ENCODE assay signal across 1 cellular context in the genomic region with DNA sequence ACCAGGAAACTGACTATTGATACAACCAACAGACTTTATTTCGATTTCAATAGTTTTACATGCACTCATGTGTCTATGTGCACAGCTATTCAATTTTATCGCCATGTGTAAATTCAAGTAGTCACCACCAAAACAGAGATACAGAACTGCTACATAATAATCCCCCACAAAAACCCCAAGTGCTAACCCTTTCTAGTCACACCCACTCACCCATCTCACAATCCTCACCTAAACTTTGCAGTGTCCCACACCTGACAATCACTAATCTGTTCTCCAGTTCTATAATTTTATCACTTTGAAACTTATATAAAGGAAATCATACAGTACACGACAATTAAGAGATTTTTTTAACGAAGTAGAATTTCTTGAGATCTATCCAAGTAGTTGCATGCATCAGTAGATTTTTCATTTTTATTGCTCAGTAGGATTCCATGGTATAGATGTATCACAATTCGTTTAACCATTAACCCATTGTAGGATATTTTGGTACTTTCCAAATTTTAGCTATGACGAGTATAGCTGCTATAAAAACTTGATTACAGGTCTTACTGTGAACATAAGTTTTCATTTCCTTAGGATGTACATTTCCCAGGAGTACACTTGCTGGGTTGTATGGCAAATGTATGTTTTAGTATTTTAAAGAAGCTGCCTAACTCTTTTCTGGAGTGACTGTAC.
TF ChIP-seq lines count a peak whose summit lies in the region.

No MANE protein-coding gene starts in this region.

TF ChIP-seq in GM12878, 131 proteins besides CTCF, POLR2A, EP300 and RAD21 (continued from another document):
- TF ChIP-seq NFIC (IDR thresholded peaks at IDR 0.05; ENCODE audit: low read depth, low read length) (no peak), DPF2 (IDR thresholded peaks at IDR 0.05) (0 out of 2 replicates have a peak, but pooled peaks have one; percentile 43), IKZF2 (IDR thresholded peaks at IDR 0.05) (0 out of 4 replicates have a peak, but pooled peaks of 1 of the 2 experiments have one; percentile 30)
TF ChIP-seq in GM12878: peak in this region for 7.
